8 cellular contexts compared by ENCODE assay signal in the genomic region with DNA sequence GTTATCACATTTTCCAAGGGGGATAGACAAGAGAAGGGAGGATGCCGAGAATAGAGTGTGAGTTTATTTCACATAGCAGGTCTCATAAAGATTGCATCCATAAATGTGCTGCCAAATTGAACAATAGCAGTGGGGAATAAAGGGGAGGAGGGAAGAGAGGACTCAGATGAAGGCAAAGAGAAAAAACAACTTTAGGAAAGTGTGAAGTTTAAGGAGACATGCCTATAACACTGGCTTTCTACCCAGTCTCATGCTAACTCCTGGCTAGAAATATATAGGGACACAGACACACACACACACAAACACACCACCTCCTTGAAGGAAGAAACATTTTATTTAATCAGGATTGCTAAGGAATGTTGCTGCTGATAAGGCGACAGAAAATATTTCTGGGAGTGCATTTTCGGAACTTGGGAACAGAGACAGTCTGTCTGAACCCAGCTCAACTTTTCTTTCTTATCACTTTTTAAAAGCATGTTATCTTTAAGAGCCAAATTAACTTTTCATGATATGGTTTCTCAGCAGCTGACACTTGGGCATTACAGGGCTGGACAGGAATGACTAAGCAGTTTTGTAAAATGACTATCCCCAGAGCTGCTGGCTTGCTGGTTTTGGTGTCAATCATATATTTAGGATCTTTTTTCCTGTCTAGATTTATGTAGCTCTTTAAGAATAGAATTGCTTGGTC.
DNase-seq lines count a peak whose midpoint lies in the region; ATAC-seq and TF ChIP-seq lines count a peak whose summit lies in the region.

No MANE protein-coding gene starts in this region.

- no peaks in the 10 kb centered on the region for H3K27me3 ChIP-seq in brain microvascular endothelial cell (replicated peaks)
- H3K27me3 ChIP-seq in osteoblast (ENCODE audit: insufficient read depth, low read length) = no peaks in the 10 kb centered on the region
- H3K27me3 ChIP-seq in dorsolateral prefrontal cortex = no peaks in the 10 kb centered on the region

- H4K20me1 ChIP-seq in osteoblast (ENCODE audit: insufficient read depth, low read length) = no peaks in the 10 kb centered on the region

- DNase-seq in brain microvascular endothelial cell = peak; percentile 72
- peak; percentile 48 for DNase-seq in osteoblast (ENCODE audit: insufficient read length, low spot score, missing footprints)
- DNase-seq in dorsolateral prefrontal cortex = no peak
- no peak for DNase-seq in immature natural killer cell
- DNase-seq in mucosa of gallbladder (ENCODE audit: low spot score) = no peak
- DNase-seq in activated CD4-positive, alpha-beta memory T cell treated with anti-CD3 and anti-CD28 coated beads, Interleukin-2, amount 10 ng/mL, durations not matched to agents 7 days and 5 days = no peak

- H3K79me2 ChIP-seq in osteoblast (ENCODE audit: insufficient read depth, low read length) = peaks cover 7% of the 10 kb centered on the region

- peaks cover 0 to 2% (median 2%) of the 10 kb centered on the region in 3 donors for H3K27me3 Mint-ChIP-seq in immature natural killer cell (ENCODE audit: low read depth in 3 of 3)
- peaks cover 4% of the 10 kb centered on the region for H3K27me3 Mint-ChIP-seq in activated CD4-positive, alpha-beta memory T cell treated with anti-CD3 and anti-CD28 coated beads, Interleukin-2, amount 10 ng/mL, durations not matched to agents 7 days and 5 days

- in situ Hi-C loops in brain microvascular endothelial cell (cut with HindIII; ENCODE audit: low pct_ligation_motif_present, low sequenced_read_pairs) = no loop called here

- H3K4me2 ChIP-seq in osteoblast (ENCODE audit: insufficient read depth, low read length) = peak overlapping the region; percentile 14

- TF ChIP-seq CTCF in brain microvascular endothelial cell (IDR thresholded peaks at IDR 0.05; ENCODE audit: low read depth, low read length, missing control alignments) (no peak), osteoblast (IDR thresholded peaks at IDR 0.05; ENCODE audit: extremely low read depth, low read depth, low read length) (no peak), dorsolateral prefrontal cortex (IDR thresholded peaks at IDR 0.05 in 54 of 56, conservative IDR thresholded peaks at IDR 0.05 in 2 of 56; ENCODE audit: low read depth in 1 of 56, partially characterized antibody in 56 of 56) (no peak)

- no peak overlapping the region for H3K4me3 Mint-ChIP-seq in immature natural killer cell
- H3K4me3 Mint-ChIP-seq in activated CD4-positive, alpha-beta memory T cell treated with anti-CD3 and anti-CD28 coated beads, Interleukin-2, amount 10 ng/mL, durations not matched to agents 7 days and 5 days = no peak overlapping the region

- H3K27ac ChIP-seq in brain microvascular endothelial cell = peak overlapping the region; percentile 60
- peak overlapping the region; percentile 85 for H3K27ac ChIP-seq in osteoblast (ENCODE audit: low read depth, low read length)
- no peak overlapping the region for H3K27ac ChIP-seq in dorsolateral prefrontal cortex

- intact Hi-C loops in dorsolateral prefrontal cortex (cut with DNase I) = no loop called here

- H3K36me3 Mint-ChIP-seq in immature natural killer cell = no peaks in the 10 kb centered on the region
- no peaks in the 10 kb centered on the region for H3K36me3 Mint-ChIP-seq in activated CD4-positive, alpha-beta memory T cell treated with anti-CD3 and anti-CD28 coated beads, Interleukin-2, amount 10 ng/mL, durations not matched to agents 7 days and 5 days (ENCODE audit: low read depth)

- ATAC-seq in GM19395 (IDR thresholded peaks at IDR 0.05; ENCODE audit: unreplicated experiment) = peak; percentile 66
- peak; percentile 44 for ATAC-seq in HG03342 (IDR thresholded peaks at IDR 0.05; ENCODE audit: unreplicated experiment)

- H3K27ac Mint-ChIP-seq in immature natural killer cell = no peak overlapping the region
- H3K27ac Mint-ChIP-seq in activated CD4-positive, alpha-beta memory T cell treated with anti-CD3 and anti-CD28 coated beads, Interleukin-2, amount 10 ng/mL, durations not matched to agents 7 days and 5 days = no peak overlapping the region

- H2AFZ ChIP-seq in osteoblast (ENCODE audit: low read length) = no peak overlapping the region

- H3K9me3 ChIP-seq in osteoblast (ENCODE audit: low read depth, low read length) = no peaks in the 10 kb centered on the region

- H3K36me3 ChIP-seq in brain microvascular endothelial cell (replicated peaks) = no peaks in the 10 kb centered on the region
- no peaks in the 10 kb centered on the region for H3K36me3 ChIP-seq in osteoblast (ENCODE audit: insufficient read depth, low read length)

- no peaks in the 10 kb centered on the region for H3K4me1 Mint-ChIP-seq in immature natural killer cell
- H3K4me1 Mint-ChIP-seq in activated CD4-positive, alpha-beta memory T cell treated with anti-CD3 and anti-CD28 coated beads, Interleukin-2, amount 10 ng/mL, durations not matched to agents 7 days and 5 days = peaks cover 9% of the 10 kb centered on the region

- peaks cover 0 to 15% (median 6%) of the 10 kb centered on the region in 6 donors for H3K9me3 Mint-ChIP-seq in immature natural killer cell
- no peaks in the 10 kb centered on the region for H3K9me3 Mint-ChIP-seq in activated CD4-positive, alpha-beta memory T cell treated with anti-CD3 and anti-CD28 coated beads, Interleukin-2, amount 10 ng/mL, durations not matched to agents 7 days and 5 days

- H3K4me3 ChIP-seq in brain microvascular endothelial cell (ENCODE audit: low read depth, low read length) = no peak overlapping the region
- H3K4me3 ChIP-seq in osteoblast (ENCODE audit: insufficient read depth, low read length) = no peak overlapping the region
- H3K4me3 ChIP-seq in dorsolateral prefrontal cortex = no peak overlapping the region

- H3K4me1 ChIP-seq in osteoblast (ENCODE audit: insufficient read depth, low read length) = peaks cover 23% of the 10 kb centered on the region

- POLR2A ChIA-PET in activated CD4-positive, alpha-beta memory T cell treated with anti-CD3 and anti-CD28 coated beads, Interleukin-2, amount 10 ng/mL, durations not matched to agents 7 days and 5 days (lab: Charles Lee) = no interaction called here

- CTCF ChIA-PET in activated CD4-positive, alpha-beta memory T cell treated with anti-CD3 and anti-CD28 coated beads, Interleukin-2, amount 10 ng/mL, durations not matched to agents 7 days and 5 days (lab: Charles Lee) = no interaction called here

Comparison
In these comparisons a context has a peak if more than half of its experiments do, and no peak if none do; other contexts are left out.
1. DNase-seq: peak in brain microvascular endothelial cell (single experiment) and osteoblast (single experiment); none in dorsolateral prefrontal cortex (0 of 10), immature natural killer cell (0 of 3), mucosa of gallbladder (single experiment) and activated CD4-positive, alpha-beta memory T cell treated with anti-CD3 and anti-CD28 coated beads, Interleukin-2, amount 10 ng/mL, durations not matched to agents 7 days and 5 days (single experiment).
2. H3K27ac ChIP-seq: peak in brain microvascular endothelial cell (single experiment) and osteoblast (single experiment); none in dorsolateral prefrontal cortex (0 of 59).